Comparison of ENCODE assay signal across 20 cellular contexts in the genomic region with DNA sequence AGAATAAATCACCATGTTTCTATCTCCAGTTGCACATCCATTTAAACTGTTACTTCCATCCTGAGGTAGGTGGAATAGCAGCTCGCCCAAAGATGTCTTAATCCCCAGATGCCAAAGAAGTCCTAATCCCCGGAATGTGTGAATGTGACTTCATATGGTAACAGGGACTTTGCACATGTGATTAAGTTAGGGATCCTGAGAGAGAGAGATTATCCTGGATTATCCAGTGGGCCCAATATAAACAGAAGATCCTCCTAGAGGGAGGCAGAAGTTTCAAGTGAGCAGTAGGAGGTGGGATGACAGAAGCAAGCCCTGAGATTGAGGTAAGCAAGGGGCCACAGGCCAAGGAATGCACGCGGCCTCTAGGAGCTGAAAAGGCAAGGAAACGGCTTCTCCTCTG. TPM values are rescaled to one million over a fixed set of nuclear protein-coding genes. Genes with fewer than 3 reads are reported as not detected.
DNase-seq lines count a peak whose midpoint lies in the region; FAIRE-seq and TF ChIP-seq lines count a peak whose summit lies in the region.
"Had no signal": no experiment of that assay in that cellular context is flagged by ENCODE, and none has a peak within 500 bp of the region (broad histone marks: within the 10 kb centered on the region; RNA-seq: fewer than 3 reads in every experiment).

No MANE protein-coding gene starts in this region.

- intact Hi-C loops in Caco-2 (cut with micrococcal nuclease; ENCODE audit: unreplicated experiment): no loop called here

- no peak for TF ChIP-seq CTCF in Caco-2 (IDR thresholded peaks at IDR 0.05; ENCODE audit: insufficient read depth in 1 of 2, low read depth in 1 of 2, low read length in 1 of 2, severe bottlenecking in 1 of 2, unreplicated experiment in 1 of 2)

- peaks cover 1% of the 10 kb centered on the region for H3K36me3 ChIP-seq in Caco-2 (ENCODE audit: control insufficient read depth, insufficient read depth, low read length)
- H3K36me3 ChIP-seq: BLaER1, HAP-1 had no signal

- no TSS peak for BruUV-seq in Caco-2 (replicated peaks; lab: Mats Ljungman, UMichigan)

- 0 out of 2 replicates have a peak, but pooled peaks cover 5% of the 10 kb centered on the region for H3K9me3 ChIP-seq in Caco-2
- H3K9me3 ChIP-seq: BLaER1, HAP-1 had no signal

- H3K27me3 ChIP-seq in Caco-2 (replicated peaks; ENCODE audit: control insufficient read depth, insufficient read depth, low read length): no peaks in the 10 kb centered on the region
- H3K27me3 ChIP-seq: BLaER1 had no signal

- H3K4me1 Mint-ChIP-seq in Caco-2 (ENCODE audit: low read depth, unreplicated experiment): peaks cover 52% of the 10 kb centered on the region

- peaks cover 31% of the 10 kb centered on the region for H3K4me1 ChIP-seq in Caco-2
- H3K4me1 ChIP-seq: BLaER1, HAP-1 had no signal

- FAIRE-seq in urothelium cell line (lab: Jason Lieb, UNC): no peak
- FAIRE-seq: A204.1, G401.6, GM12892, H54 had no signal

- H3K9me3 Mint-ChIP-seq in Caco-2 (ENCODE audit: unreplicated experiment): peaks cover 50% of the 10 kb centered on the region
- H3K9me3 Mint-ChIP-seq: CD8-positive, alpha-beta T cell; HFFc6 had no signal

- H3K27ac Mint-ChIP-seq in Caco-2 (ENCODE audit: unreplicated experiment): peak overlapping the region; percentile 68
- H3K27ac Mint-ChIP-seq: B cell; CD8-positive, alpha-beta T cell; HFFc6 had no signal

- H3K36me3 Mint-ChIP-seq in Caco-2 (ENCODE audit: insufficient read depth, unreplicated experiment): peaks cover 36% of the 10 kb centered on the region
- H3K36me3 Mint-ChIP-seq: CD8-positive, alpha-beta T cell had no signal

- CTCF ChIA-PET in Caco-2 (lab: Charles Lee): interaction anchor here (0.6 kb wide), 1 partner anchor 19 kb away, joined by 3 read pairs; no protein-coding TSS in a partner anchor

- DNase-seq in Caco-2 (no peak), NCI-H524 (lab: John Stamatoyannopoulos, UW) (peak; percentile 21 to 47), NCI-H82 treated with DMSO at 0.1 percent for 48 hours (lab: John Stamatoyannopoulos, UW; ENCODE audit: unreplicated experiment) (peak; percentile 80), urothelium cell line (ENCODE audit: low spot score) (peak; percentile 1), SHP77 (lab: John Stamatoyannopoulos, UW) (no peak), nucleus accumbens (lab: John Stamatoyannopoulos, UW) (no peak), iPS-NIHi11 (ENCODE audit: low spot score) (no peak)
- DNase-seq: CD4-positive, CD25-positive, alpha-beta regulatory T cell; CD8-positive, alpha-beta T cell; DMS153; DND-41; GOT3; HFFc6 had no signal

- H3K4me3 ChIP-seq in Caco-2 (ENCODE audit: low read depth, low read length): no peak overlapping the region
- H3K4me3 ChIP-seq: BLaER1, HAP-1 had no signal

- POLR2A ChIA-PET in Caco-2 (lab: Charles Lee): interaction anchor here (0.7 kb wide), 1 partner anchor 95 kb away, joined by 3 read pairs; no protein-coding TSS in a partner anchor

- H3K27me3 Mint-ChIP-seq in Caco-2 (ENCODE audit: insufficient read depth, unreplicated experiment): no peaks in the 10 kb centered on the region

- no peak overlapping the region for H3K4me3 Mint-ChIP-seq in Caco-2 (ENCODE audit: unreplicated experiment)
- H3K4me3 Mint-ChIP-seq: B cell; CD4-positive, CD25-positive, alpha-beta regulatory T cell; CD8-positive, alpha-beta T cell; HFFc6 had no signal

RNA-seq across cellular contexts. Expression of a gene that starts 19.8 kb away (rescaled TPM):
- 119 and 120 TPM in 2 replicates for total RNA-seq in Caco-2 (2022)
- total RNA-seq: B cell; CD8-positive, alpha-beta T cell; HFFc6 had no signal

RNA-seq across cellular contexts. Expression of a gene that starts 59.0 kb away (rescaled TPM):
- 96.8 and 101 TPM in 2 replicates for total RNA-seq in Caco-2 (2022)

Comparison
In these comparisons a context has a peak if more than half of its experiments do, and no peak if none do; other contexts are left out.
1. DNase-seq: peak in NCI-H524 (2 of 2), NCI-H82 treated with DMSO at 0.1 percent for 48 hours (single experiment) and urothelium cell line (single experiment); none in Caco-2 (0 of 2), SHP77 (0 of 2), nucleus accumbens (0 of 56) and iPS-NIHi11 (single experiment).